In genomic region chr2:176324862-176325261, GRCh38 we compare ENCODE assay signal across 1 cellular context.
A peak's percentile ranks its signal among the peaks of the same experiment; 100 is the strongest.
TF ChIP-seq lines count a peak whose summit lies in the region.

No MANE protein-coding gene starts in this region.

TF ChIP-seq in HepG2, 621 proteins besides CTCF, POLR2A, EP300 and RAD21 (continued from another document):
- TF ChIP-seq HNF1A (IDR thresholded peaks at IDR 0.05; ENCODE audit: low read depth) (peak; percentile 82; the same call in 1 of the 2 replicates), HNF1A (CRISPR knock-in tag; IDR thresholded peaks at IDR 0.05; ENCODE audit: borderline replicate concordance) (no peak), SOX13 (IDR thresholded peaks at IDR 0.05) (no peak), SOX13 (CRISPR knock-in tag; conservative IDR thresholded peaks at IDR 0.05 in 1 of 2, IDR thresholded peaks at IDR 0.05 in 1 of 2) (peak in 1 of 2 experiments; percentile 10; a peak in 1 of 4 replicates), ZNF224 (CRISPR knock-in tag; IDR thresholded peaks at IDR 0.05) (no peak), NKX3-1 (CRISPR knock-in tag; IDR thresholded peaks at IDR 0.05) (no peak), NR1H2 (CRISPR knock-in tag; IDR thresholded peaks at IDR 0.05; ENCODE audit: borderline replicate concordance, low read depth) (no peak), ZNF382 (CRISPR knock-in tag; IDR thresholded peaks at IDR 0.05; ENCODE audit: borderline replicate concordance) (no peak), JUND (CRISPR knock-in tag; IDR thresholded peaks at IDR 0.05) (no peak), TAF1 (CRISPR knock-in tag; IDR thresholded peaks at IDR 0.05) (no peak), CEBPB (IDR thresholded peaks at IDR 0.05; ENCODE audit: borderline replicate concordance, low read depth, low read length) (no peak), GMEB1 (CRISPR knock-in tag; IDR thresholded peaks at IDR 0.05; ENCODE audit: borderline replicate concordance) (no peak), ZNF558 (CRISPR knock-in tag; IDR thresholded peaks at IDR 0.05; ENCODE audit: borderline replicate concordance) (no peak)
- TF ChIP-seq, protein P1, sequence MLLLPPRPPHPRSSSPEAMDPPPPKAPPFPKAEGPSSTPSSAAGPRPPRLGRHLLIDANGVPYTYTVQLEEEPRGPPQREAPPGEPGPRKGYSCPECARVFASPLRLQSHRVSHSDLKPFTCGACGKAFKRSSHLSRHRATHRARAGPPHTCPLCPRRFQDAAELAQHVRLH (CRISPR knock-in tag; IDR thresholded peaks at IDR 0.05; ENCODE audit: borderline replicate concordance, low read depth), result no peak
